Comparison of ENCODE assay signal across 2 cellular contexts in genomic region chr15:43132830-43133428, GRCh38.
TF ChIP-seq lines count a peak whose summit lies in the region.

No MANE protein-coding gene starts in this region.

TF ChIP-seq in endothelial cell of umbilical vein, 7 proteins besides CTCF, POLR2A, EP300 and RAD21:
- TF ChIP-seq JUN (IDR thresholded peaks at IDR 0.05; ENCODE audit: borderline replicate concordance, insufficient read depth, insufficient read length, low read depth) (no peak), EZH2 (IDR thresholded peaks at IDR 0.05; ENCODE audit: borderline replicate concordance, low read depth, low read length, severe bottlenecking) (no peak), MYC (IDR thresholded peaks at IDR 0.05; ENCODE audit: low read depth, low read length) (no peak), MAX (IDR thresholded peaks at IDR 0.05; ENCODE audit: insufficient read depth, insufficient read length) (no peak), POLR2AphosphoS5 (IDR thresholded peaks at IDR 0.05; ENCODE audit: insufficient read depth, low read depth, low read length) (no peak), FOS (IDR thresholded peaks at IDR 0.05; ENCODE audit: borderline replicate concordance, insufficient read depth, low read length) (no peak), GATA2 (IDR thresholded peaks at IDR 0.05; ENCODE audit: insufficient read depth, insufficient read length, low read depth, low read length) (no peak)

TF ChIP-seq in neural cell, 6 proteins besides CTCF, POLR2A, EP300 and RAD21:
- TF ChIP-seq MXI1 (conservative IDR thresholded peaks at IDR 0.05; ENCODE audit: poor library complexity, severe bottlenecking): no peak
- TF ChIP-seq TAF1 (IDR thresholded peaks at IDR 0.05; ENCODE audit: low read depth): no peak
- TF ChIP-seq REST (IDR thresholded peaks at IDR 0.05; ENCODE audit: borderline replicate concordance): no peak
- TF ChIP-seq EZH2 (IDR thresholded peaks at IDR 0.05; ENCODE audit: borderline replicate concordance, insufficient read depth, low read length, poor library complexity, severe bottlenecking): no peak
- no peak for TF ChIP-seq SMC3 (conservative IDR thresholded peaks at IDR 0.05; ENCODE audit: poor library complexity)
- no peak for TF ChIP-seq POLR2AphosphoS5 (IDR thresholded peaks at IDR 0.05)
TF ChIP-seq in neural cell: peak in this region for 0.
